In genomic region chr7:21562385-21562784, GRCh38 we compare ENCODE assay signal across 35 cellular contexts.
"Had no signal": no experiment of that assay in that cellular context is flagged by ENCODE, and none has a peak within 500 bp of the region (broad histone marks: within the 10 kb centered on the region; RNA-seq: fewer than 3 reads in every experiment).

No MANE protein-coding gene starts in this region.

- H3K36me3 ChIP-seq: adrenal gland, ascending aorta, brain microvascular endothelial cell, breast epithelium, cardiac muscle cell had no signal

- DNase-seq: activated effector memory CD4-positive, alpha-beta T cell treated with anti-CD3 and anti-CD28 coated beads, Interleukin-2, amount 50 U/mL, for 16 hours; activated effector memory CD4-positive, alpha-beta T cell treated with Interleukin-2 at 50 U/mL for 16 hours; activated gamma-delta T cell; activated gamma-delta T cell treated with Interleukin-2 at 50 U/mL for 16 hours; activated naive CD4-positive, alpha-beta T cell; activated naive CD4-positive, alpha-beta T cell treated with anti-CD3 and anti-CD28 coated beads for 36 hours; activated naive CD4-positive, alpha-beta T cell treated with anti-CD3 and anti-CD28 coated beads, Interleukin-2, amount 10 ng/mL, durations not matched to agents 7 days and 5 days; activated naive CD4-positive, alpha-beta T cell treated with anti-CD3 and anti-CD28 coated beads, Interleukin-2, amount 50 U/mL, for 16 hours; activated naive CD4-positive, alpha-beta T cell treated with Interleukin-2 at 50 U/mL for 16 hours; activated naive CD8-positive, alpha-beta T cell treated with anti-CD3 and anti-CD28 coated beads for 36 hours; activated naive CD8-positive, alpha-beta T cell treated with anti-CD3 and anti-CD28 coated beads, Interleukin-2, amount 10 ng/mL, durations not matched to agents 7 days and 5 days; activated naive CD8-positive, alpha-beta T cell treated with anti-CD3 and anti-CD28 coated beads, Interleukin-2, amount 50 U/mL, for 24 hours; activated T-cell treated with anti-CD3 and anti-CD28 coated beads for 4 hours; activated T-cell treated with anti-CD3 and anti-CD28 coated beads, Interleukin-2, amount 50 U/mL, for 1 hour; activated T-cell treated with anti-CD3 and anti-CD28 coated beads, Interleukin-2, amount 50 U/mL, for 24 hours; activated T-cell treated with anti-CD3 and anti-CD28 coated beads, Interleukin-2, amount 50 U/mL, for 4 hours; activated T-cell treated with anti-CD3 and anti-CD28 coated beads, Interleukin-2, amount 50 U/mL, for 48 hours; activated T-cell treated with anti-CD3 and anti-CD28 coated beads, Interleukin-2, amount 50 U/mL, for 72 hours; adrenal gland; amniotic stem cell; amygdala; anterior cingulate cortex; aorta; body of pancreas; brain microvascular endothelial cell; caudate nucleus; central memory CD4-positive, alpha-beta T cell; cerebellar nuclear complex had no signal

- H3K27ac ChIP-seq: adrenal gland, ascending aorta, body of pancreas, brain microvascular endothelial cell, breast epithelium, cardiac muscle cell had no signal

- H3K4me3 ChIP-seq: adrenal gland, ascending aorta, body of pancreas, breast epithelium, cardiac muscle cell had no signal

- ATAC-seq: activated naive CD4-positive, alpha-beta T cell treated with anti-CD3 and anti-CD28 coated beads, Interleukin-2, amount 50 U/mL, for 72 hours; activated naive CD8-positive, alpha-beta T cell treated with anti-CD3 and anti-CD28 coated beads, Interleukin-2, amount 50 U/mL, for 24 hours; activated T-cell treated with anti-CD3 and anti-CD28 coated beads, Interleukin-2, amount 50 U/mL, for 4 hours; activated T-cell treated with anti-CD3 and anti-CD28 coated beads, Interleukin-2, amount 50 U/mL, for 72 hours; activated T-helper 17 cell treated with anti-CD3 and anti-CD28 coated beads, Interleukin-2, amount 50 U/mL, for 72 hours; body of pancreas had no signal

- H3K4me1 ChIP-seq: ascending aorta, breast epithelium had no signal

- H3K9me3 ChIP-seq: adrenal gland, ascending aorta, body of pancreas, breast epithelium had no signal

- FAIRE-seq: astrocyte, bronchial epithelial cell had no signal

- H3K27me3 ChIP-seq: adrenal gland, ascending aorta, body of pancreas, brain microvascular endothelial cell, breast epithelium, cardiac muscle cell had no signal
